ENCODE assay signal across 8 cellular contexts in genomic region chr4:107719927-107720722, GRCh38. TPM values are rescaled to one million over a fixed set of nuclear protein-coding genes. Genes with fewer than 3 reads are reported as not detected.
A peak's percentile ranks its signal among the peaks of the same experiment; 100 is the strongest.
DNase-seq lines count a peak whose midpoint lies in the region; ATAC-seq, FAIRE-seq and TF ChIP-seq lines count a peak whose summit lies in the region.

Gene PAPSS1, minus strand, starts transcription at chr4:107720234. Its CDS starts 55 bp downstream, at chr4:107720179.

- H3K4me1 Mint-ChIP-seq in nephron = peaks cover 49% of the 10 kb centered on the region

- H3K4me3 ChIP-seq in MM.1S (ENCODE audit: low read length) (peak within 1 kb of the TSS; percentile 82), fibroblast of the aortic adventitia (ENCODE audit: low read depth, low read length) (peak within 1 kb of the TSS; percentile 90)

- peaks cover 41% of the 10 kb centered on the region for H3F3A ChIP-seq in MM.1S (ENCODE audit: insufficient read depth, low read length)

- H3K27me3 Mint-ChIP-seq in nephron (ENCODE audit: low read depth) = peaks cover 12% of the 10 kb centered on the region

- TF ChIP-seq CTCF in MM.1S (IDR thresholded peaks at IDR 0.05; ENCODE audit: low read length) (no peak), fibroblast of the aortic adventitia (IDR thresholded peaks at IDR 0.05; ENCODE audit: insufficient read depth, low read length) (no peak), nephron (IDR thresholded peaks at IDR 0.05; ENCODE audit: unreplicated experiment in 3 of 3) (no peak)

- H3K4me2 ChIP-seq in MM.1S (ENCODE audit: low read depth, low read length) = peak within 1 kb of the TSS; percentile 93

- H3K36me3 ChIP-seq in MM.1S (replicated peaks; ENCODE audit: insufficient read depth, low read length) = no peaks in the 10 kb centered on the region

- peak within 1 kb of the TSS; percentile 81 for H2AFZ ChIP-seq in MM.1S (ENCODE audit: low read length)

- DNase-seq in HCEC 1CT = peak; percentile 90
- DNase-seq in MM.1S = peak; percentile 98
- peak; percentile 71 for DNase-seq in SHP77 treated with DMSO at 0.1 percent for 48 hours (lab: John Stamatoyannopoulos, UW)
- DNase-seq in activated effector memory CD4-positive, alpha-beta T cell treated with anti-CD3 and anti-CD28 coated beads, Interleukin-2, amount 50 U/mL, for 16 hours = peak; percentile 97
- DNase-seq in fibroblast of the aortic adventitia (ENCODE audit: low read depth) = peak; percentile 96
- peak; percentile 94 for DNase-seq in stimulated activated naive CD8-positive, alpha-beta T cell treated with anti-CD3 and anti-CD28 coated beads, Interleukin-15, Interleukin-2, amounts not matched to agents 100 U/mL and 50 U/mL, for 24 hours

- peaks cover 16% of the 10 kb centered on the region for H3K36me3 Mint-ChIP-seq in nephron (ENCODE audit: low read depth)

- peak within 1 kb of the TSS; percentile 97 to 99 (median 98) for H3K27ac Mint-ChIP-seq in nephron

- H3K27me3 ChIP-seq in MM.1S (replicated peaks; ENCODE audit: insufficient read depth, low read length) = no peaks in the 10 kb centered on the region

- H3K4me3 Mint-ChIP-seq in nephron = peak within 1 kb of the TSS; percentile 93 to 99 (median 99)

- H3K27ac ChIP-seq in MM.1S (ENCODE audit: low read length) = peak within 1 kb of the TSS; percentile 90

- H3K9ac ChIP-seq in MM.1S (ENCODE audit: low read length) = peak within 1 kb of the TSS; percentile 70

- H3K9me3 Mint-ChIP-seq in nephron = no peaks in the 10 kb centered on the region

- H3K79me2 ChIP-seq in MM.1S (ENCODE audit: low read length) = peaks cover 43% of the 10 kb centered on the region

- H3K9me2 ChIP-seq in MM.1S (replicated peaks; ENCODE audit: insufficient read depth, low read length) = no peaks in the 10 kb centered on the region

- peak; percentile 75 for FAIRE-seq in G401.6 (lab: Jason Lieb, UNC)

- H4K20me1 ChIP-seq in MM.1S (ENCODE audit: insufficient read depth, low read length) = no peaks in the 10 kb centered on the region

- no peaks in the 10 kb centered on the region for H3K9me3 ChIP-seq in MM.1S (replicated peaks; ENCODE audit: insufficient read depth, low read length)

- peaks cover 17% of the 10 kb centered on the region for H3K4me1 ChIP-seq in MM.1S (ENCODE audit: low read length)

- peak; percentile 93 for ATAC-seq in stimulated activated naive CD8-positive, alpha-beta T cell treated with anti-CD3 and anti-CD28 coated beads, Interleukin-15, Interleukin-2, amounts not matched to agents 100 U/mL and 50 U/mL, for 24 hours

RNA-seq across cellular contexts. Expression of gene PAPSS1, which starts in this region (rescaled TPM):
- 62.0 and 174 TPM in 2 replicates for total RNA-seq in fibroblast of the aortic adventitia (ENCODE audit: low replicate concordance)

Comparison
In these comparisons a context has a peak if more than half of its experiments do, and no peak if none do; other contexts are left out.
1. Peak in every context shown above with its lines: DNase-seq, ATAC-seq, H3K4me3 ChIP-seq and H3K27ac ChIP-seq.